ENCODE assay signal across 44 cellular contexts in genomic region chr12:27068863-27069262, GRCh38. TPM values are rescaled to one million over a fixed set of nuclear protein-coding genes. Genes with fewer than 3 reads are reported as not detected.
"Had no signal": no experiment of that assay in that cellular context is flagged by ENCODE, and none has a peak within 500 bp of the region (broad histone marks: within the 10 kb centered on the region; RNA-seq: fewer than 3 reads in every experiment).

No MANE protein-coding gene starts in this region.

- H3K9me3 ChIP-seq: ascending aorta, body of pancreas, breast epithelium had no signal

- H3K4me1 Mint-ChIP-seq: activated naive CD4-positive, alpha-beta T cell treated with anti-CD3 and anti-CD28 coated beads, Interleukin-2, amount 10 ng/mL, durations not matched to agents 7 days and 5 days; activated naive CD4-positive, alpha-beta T cell treated with anti-CD3 and anti-CD28 coated beads, Interleukin-2, amount 50 U/mL, for 24 hours; activated naive CD8-positive, alpha-beta T cell treated with anti-CD3 and anti-CD28 coated beads for 36 hours; activated naive CD8-positive, alpha-beta T cell treated with anti-CD3 and anti-CD28 coated beads, Interleukin-2, amount 10 ng/mL, durations not matched to agents 7 days and 5 days; activated T-helper 17 cell treated with anti-CD3 and anti-CD28 coated beads, Interleukin-2, amount 50 U/mL, for 72 hours; brain; central memory CD8-positive, alpha-beta T cell had no signal

- H3K27ac ChIP-seq: ascending aorta, body of pancreas, brain microvascular endothelial cell, breast epithelium, cardiac muscle cell had no signal

- H3K9me3 Mint-ChIP-seq: activated naive CD4-positive, alpha-beta T cell treated with anti-CD3 and anti-CD28 coated beads, Interleukin-2, amount 10 ng/mL, durations not matched to agents 7 days and 5 days; activated naive CD4-positive, alpha-beta T cell treated with anti-CD3 and anti-CD28 coated beads, Interleukin-2, amount 50 U/mL, for 24 hours; activated naive CD4-positive, alpha-beta T cell treated with anti-CD3 and anti-CD28 coated beads, Interleukin-2, amount 50 U/mL, for 72 hours; activated naive CD8-positive, alpha-beta T cell treated with anti-CD3 and anti-CD28 coated beads, Interleukin-2, amount 50 U/mL, for 24 hours; activated T-cell treated with anti-CD3 and anti-CD28 coated beads, Interleukin-2, amount 50 U/mL, for 24 hours; activated T-helper 1 cell treated with anti-CD3 and anti-CD28 coated beads, Interleukin-12 subunit alpha, Interleukin-12 subunit beta, Interleukin-2, Interleukin-4 antibody, amounts not matched to agents 30 ng/mL and 10 ng/mL and 1 ng/mL, durations not matched to agents 14 hours and 24 hours and 36 hours; activated T-helper 17 cell treated with anti-CD3 and anti-CD28 coated beads, Interleukin-2, amount 50 U/mL, for 72 hours; central memory CD8-positive, alpha-beta T cell had no signal

- H3K4me3 ChIP-seq: ascending aorta, body of pancreas, breast epithelium, cardiac muscle cell had no signal

- ATAC-seq: activated naive CD4-positive, alpha-beta T cell treated with anti-CD3 and anti-CD28 coated beads, Interleukin-2, amount 50 U/mL, for 72 hours; activated T-cell treated with anti-CD3 and anti-CD28 coated beads, Interleukin-2, amount 50 U/mL, for 4 hours; activated T-cell treated with anti-CD3 and anti-CD28 coated beads, Interleukin-2, amount 50 U/mL, for 72 hours; activated T-helper 17 cell treated with anti-CD3 and anti-CD28 coated beads, Interleukin-2, amount 50 U/mL, for 72 hours; body of pancreas had no signal

- H3K4me1 ChIP-seq: ascending aorta, body of pancreas, breast epithelium had no signal

- H3K27me3 Mint-ChIP-seq: activated naive CD4-positive, alpha-beta T cell treated with anti-CD3 and anti-CD28 coated beads, Interleukin-2, amount 10 ng/mL, durations not matched to agents 7 days and 5 days; activated naive CD4-positive, alpha-beta T cell treated with anti-CD3 and anti-CD28 coated beads, Interleukin-2, amount 50 U/mL, for 24 hours; activated naive CD8-positive, alpha-beta T cell; activated naive CD8-positive, alpha-beta T cell treated with anti-CD3 and anti-CD28 coated beads for 36 hours; activated naive CD8-positive, alpha-beta T cell treated with anti-CD3 and anti-CD28 coated beads, Interleukin-2, amount 10 ng/mL, durations not matched to agents 7 days and 5 days; activated naive CD8-positive, alpha-beta T cell treated with anti-CD3 and anti-CD28 coated beads, Interleukin-2, amount 50 U/mL, for 24 hours; activated T-cell treated with anti-CD3 and anti-CD28 coated beads, Interleukin-2, amount 50 U/mL, for 24 hours; activated T-helper 17 cell treated with anti-CD3 and anti-CD28 coated beads, Interleukin-2, amount 50 U/mL, for 72 hours; central memory CD8-positive, alpha-beta T cell had no signal

- H3K36me3 Mint-ChIP-seq: activated naive CD4-positive, alpha-beta T cell treated with anti-CD3 and anti-CD28 coated beads, Interleukin-2, amount 10 ng/mL, durations not matched to agents 7 days and 5 days had no signal

- H3K4me3 Mint-ChIP-seq: activated naive CD4-positive, alpha-beta T cell treated with anti-CD3 and anti-CD28 coated beads for 36 hours; activated naive CD4-positive, alpha-beta T cell treated with anti-CD3 and anti-CD28 coated beads, Interleukin-2, amount 10 ng/mL, durations not matched to agents 7 days and 5 days; activated naive CD4-positive, alpha-beta T cell treated with anti-CD3 and anti-CD28 coated beads, Interleukin-2, amount 50 U/mL, for 24 hours; activated naive CD8-positive, alpha-beta T cell; activated naive CD8-positive, alpha-beta T cell treated with anti-CD3 and anti-CD28 coated beads for 36 hours; activated naive CD8-positive, alpha-beta T cell treated with anti-CD3 and anti-CD28 coated beads, Interleukin-2, amount 10 ng/mL, durations not matched to agents 7 days and 5 days; activated naive CD8-positive, alpha-beta T cell treated with anti-CD3 and anti-CD28 coated beads, Interleukin-2, amount 50 U/mL, for 24 hours; activated T-cell treated with anti-CD3 and anti-CD28 coated beads, Interleukin-2, amount 50 U/mL, for 24 hours; activated T-cell treated with anti-CD3 and anti-CD28 coated beads, Interleukin-2, amount 50 U/mL, for 4 hours; activated T-cell treated with anti-CD3 and anti-CD28 coated beads, Interleukin-2, amount 50 U/mL, for 72 hours; activated T-helper 1 cell treated with anti-CD3 and anti-CD28 coated beads, Interleukin-12 subunit alpha, Interleukin-12 subunit beta, Interleukin-2, Interleukin-4 antibody, amounts not matched to agents 30 ng/mL and 10 ng/mL and 1 ng/mL, durations not matched to agents 14 hours and 24 hours and 36 hours; activated T-helper 17 cell treated with anti-CD3 and anti-CD28 coated beads, Interleukin-2, amount 50 U/mL, for 72 hours; brain; central memory CD8-positive, alpha-beta T cell had no signal

- H3K27me3 ChIP-seq: ascending aorta, body of pancreas, brain microvascular endothelial cell, breast epithelium had no signal

- H3K36me3 ChIP-seq: ascending aorta, brain microvascular endothelial cell, breast epithelium, cardiac muscle cell had no signal

- H3K27ac Mint-ChIP-seq: activated naive CD4-positive, alpha-beta T cell treated with anti-CD3 and anti-CD28 coated beads for 36 hours; activated naive CD4-positive, alpha-beta T cell treated with anti-CD3 and anti-CD28 coated beads, Interleukin-2, amount 10 ng/mL, durations not matched to agents 7 days and 5 days; activated naive CD4-positive, alpha-beta T cell treated with anti-CD3 and anti-CD28 coated beads, Interleukin-2, amount 50 U/mL, for 24 hours; activated naive CD4-positive, alpha-beta T cell treated with anti-CD3 and anti-CD28 coated beads, Interleukin-2, amount 50 U/mL, for 72 hours; activated naive CD8-positive, alpha-beta T cell; activated naive CD8-positive, alpha-beta T cell treated with anti-CD3 and anti-CD28 coated beads for 36 hours; activated naive CD8-positive, alpha-beta T cell treated with anti-CD3 and anti-CD28 coated beads, Interleukin-2, amount 10 ng/mL, durations not matched to agents 7 days and 5 days; activated naive CD8-positive, alpha-beta T cell treated with anti-CD3 and anti-CD28 coated beads, Interleukin-2, amount 50 U/mL, for 24 hours; activated T-cell treated with anti-CD3 and anti-CD28 coated beads, Interleukin-2, amount 50 U/mL, for 24 hours; activated T-cell treated with anti-CD3 and anti-CD28 coated beads, Interleukin-2, amount 50 U/mL, for 72 hours; activated T-helper 1 cell treated with anti-CD3 and anti-CD28 coated beads, Interleukin-12 subunit alpha, Interleukin-12 subunit beta, Interleukin-2, Interleukin-4 antibody, amounts not matched to agents 30 ng/mL and 10 ng/mL and 1 ng/mL, durations not matched to agents 14 hours and 24 hours and 36 hours; activated T-helper 17 cell treated with anti-CD3 and anti-CD28 coated beads, Interleukin-2, amount 50 U/mL, for 72 hours; activated T-helper 2 cell treated with anti-CD3 and anti-CD28 coated beads, Interferon-gamma antibody, Interleukin-2, Interleukin-4, amounts not matched to agents 10 μg/mL and 5 μg/mL and 100 μg/mL, durations not matched to agents 14 hours and 24 hours and 36 hours; brain had no signal

- DNase-seq: activated effector memory CD4-positive, alpha-beta T cell treated with anti-CD3 and anti-CD28 coated beads, Interleukin-2, amount 50 U/mL, for 16 hours; activated effector memory CD4-positive, alpha-beta T cell treated with Interleukin-2 at 50 U/mL for 16 hours; activated gamma-delta T cell; activated gamma-delta T cell treated with Interleukin-2 at 50 U/mL for 16 hours; activated naive CD4-positive, alpha-beta T cell; activated naive CD4-positive, alpha-beta T cell treated with anti-CD3 and anti-CD28 coated beads for 36 hours; activated naive CD4-positive, alpha-beta T cell treated with anti-CD3 and anti-CD28 coated beads, Interleukin-2, amount 10 ng/mL, durations not matched to agents 7 days and 5 days; activated naive CD4-positive, alpha-beta T cell treated with anti-CD3 and anti-CD28 coated beads, Interleukin-2, amount 50 U/mL, for 16 hours; activated naive CD4-positive, alpha-beta T cell treated with Interleukin-2 at 50 U/mL for 16 hours; activated naive CD8-positive, alpha-beta T cell treated with anti-CD3 and anti-CD28 coated beads for 36 hours; activated naive CD8-positive, alpha-beta T cell treated with anti-CD3 and anti-CD28 coated beads, Interleukin-2, amount 10 ng/mL, durations not matched to agents 7 days and 5 days; activated naive CD8-positive, alpha-beta T cell treated with anti-CD3 and anti-CD28 coated beads, Interleukin-2, amount 50 U/mL, for 24 hours; activated T-cell treated with anti-CD3 and anti-CD28 coated beads for 4 hours; activated T-cell treated with anti-CD3 and anti-CD28 coated beads, Interleukin-2, amount 50 U/mL, for 1 hour; activated T-cell treated with anti-CD3 and anti-CD28 coated beads, Interleukin-2, amount 50 U/mL, for 24 hours; activated T-cell treated with anti-CD3 and anti-CD28 coated beads, Interleukin-2, amount 50 U/mL, for 4 hours; activated T-cell treated with anti-CD3 and anti-CD28 coated beads, Interleukin-2, amount 50 U/mL, for 48 hours; activated T-cell treated with anti-CD3 and anti-CD28 coated beads, Interleukin-2, amount 50 U/mL, for 72 hours; amniotic stem cell; amygdala; anterior cingulate cortex; aorta; body of pancreas; brain microvascular endothelial cell; caudate nucleus; central memory CD4-positive, alpha-beta T cell; cerebellar nuclear complex had no signal

RNA-seq across cellular contexts. Expression of gene C12orf71, which starts 13.5 kb away (rescaled TPM):
- total RNA-seq: activated naive CD4-positive, alpha-beta T cell treated with anti-CD3 and anti-CD28 coated beads for 36 hours; activated naive CD4-positive, alpha-beta T cell treated with anti-CD3 and anti-CD28 coated beads, Interleukin-2, amount 50 U/mL, for 72 hours; activated naive CD8-positive, alpha-beta T cell treated with anti-CD3 and anti-CD28 coated beads for 36 hours; activated naive CD8-positive, alpha-beta T cell treated with anti-CD3 and anti-CD28 coated beads, Interleukin-2, amount 10 ng/mL, durations not matched to agents 7 days and 5 days; activated T-cell treated with anti-CD3 and anti-CD28 coated beads, Interleukin-2, amount 50 U/mL, for 4 hours; activated T-cell treated with anti-CD3 and anti-CD28 coated beads, Interleukin-2, amount 50 U/mL, for 72 hours; activated T-helper 1 cell treated with anti-CD3 and anti-CD28 coated beads, Interleukin-12 subunit alpha, Interleukin-12 subunit beta, Interleukin-2, Interleukin-4 antibody, amounts not matched to agents 30 ng/mL and 10 ng/mL and 1 ng/mL, durations not matched to agents 14 hours and 24 hours and 36 hours; activated T-helper 17 cell treated with anti-CD3 and anti-CD28 coated beads, Interleukin-2, amount 50 U/mL, for 72 hours; activated T-helper 2 cell treated with anti-CD3 and anti-CD28 coated beads, Interferon-gamma antibody, Interleukin-2, Interleukin-4, amounts not matched to agents 10 μg/mL and 5 μg/mL and 100 μg/mL, durations not matched to agents 14 hours and 24 hours and 36 hours; aorta; ascending aorta; astrocyte; body of pancreas; breast epithelium; bronchial epithelial cell; cardiac muscle cell; cardiac septum; cerebellum; chondrocyte had no signal
- polyA plus RNA-seq: adipose tissue, aorta, cardiac muscle cell had no signal
